Comparison of ENCODE assay signal across 8 cellular contexts in genomic region chr7:101244385-101245146, GRCh38. TPM values are rescaled to one million over a fixed set of nuclear protein-coding genes. Genes with fewer than 3 reads are reported as not detected.
DNase-seq lines count a peak whose midpoint lies in the region; ATAC-seq and TF ChIP-seq lines count a peak whose summit lies in the region.

TSS of gene FIS1 (minus strand) at chr7:101245081. CDS start at chr7:101245004, 77 bp downstream.

- H3K27ac ChIP-seq in SK-N-SH (ENCODE audit: low read depth in 2 of 2, low read length in 1 of 2) (peak within 1 kb of the TSS; percentile 80 to 93), osteoblast (ENCODE audit: low read depth, low read length) (peak within 1 kb of the TSS; percentile 87), thoracic aorta (peak within 1 kb of the TSS; percentile 85 to 95)

- H3K4me1 ChIP-seq in SK-N-SH (ENCODE audit: control insufficient read depth in 1 of 2, insufficient read depth in 2 of 2, low read depth in 1 of 2, low read length in 1 of 2) (peaks cover 7 to 14% of the 10 kb centered on the region in 2 experiments; a peak in 1 of 4 replicates), osteoblast (ENCODE audit: insufficient read depth, low read length) (peaks cover 12% of the 10 kb centered on the region), thoracic aorta (ENCODE audit: control insufficient read depth in 1 of 2, low read depth in 2 of 2) (peaks cover 12 to 37% of the 10 kb centered on the region in 2 donors)

- no peaks in the 10 kb centered on the region for H3K9me3 ChIP-seq in SK-N-SH
- no peaks in the 10 kb centered on the region for H3K9me3 ChIP-seq in osteoblast (ENCODE audit: low read depth, low read length)
- no peaks in the 10 kb centered on the region for H3K9me3 ChIP-seq in thoracic aorta

- TF ChIP-seq CTCF in GM10248 (IDR thresholded peaks at IDR 0.05; ENCODE audit: control extremely low read depth, extremely low read depth, low read depth, missing control alignments) = peak; percentile 92
- peak; percentile 98 for TF ChIP-seq CTCF in SK-N-SH (IDR thresholded peaks at IDR 0.05)
- TF ChIP-seq CTCF in osteoblast (IDR thresholded peaks at IDR 0.05; ENCODE audit: extremely low read depth, low read depth, low read length) = peak; percentile 80
- TF ChIP-seq CTCF in thoracic aorta (IDR thresholded peaks at IDR 0.05) = peak; percentile 14

- POLR2A ChIA-PET in GM10248 (lab: Yijun Ruan, JAX) (interaction anchor here (0.6 to 1.4 kb wide), 4 partner anchors 11 to 120 kb away, joined by 3 to 6 read pairs (median 5); partner anchors contain the start of genes PLOD3 and ZNHIT1), SK-N-SH (lab: Yijun Ruan, JAX) (interaction anchor here (1.2 to 2.2 kb wide), 7 partner anchors 8 to 101 kb away, joined by 4 to 38 read pairs (median 7); partner anchors contain the start of genes PLOD3, VGF and ZNHIT1)

- H3K9me2 ChIP-seq in SK-N-SH = no peaks in the 10 kb centered on the region

- CTCF ChIA-PET in GM10248 (lab: Yijun Ruan, JAX) (interaction anchor here (0.5 to 5.1 kb wide), 34 partner anchors 9 to 355 kb away, joined by 3 to 68 read pairs (median 5); partner anchors contain the start of genes PLOD3, UFSP1, VGF and ZNHIT1), SK-N-SH (lab: Yijun Ruan, JAX) (interaction anchor here (0.6 to 6.0 kb wide), 52 partner anchors 9 to 392 kb away, joined by 3 to 66 read pairs (median 5); partner anchors contain the start of genes IFT22, NAT16, PLOD3 and SLC12A9)

- H3K36me3 ChIP-seq in SK-N-SH (replicated peaks in 1 of 2; ENCODE audit: control insufficient read depth in 1 of 2, insufficient read depth in 2 of 2, low read length in 1 of 2) (peaks cover 13 to 48% of the 10 kb centered on the region in 2 experiments), osteoblast (ENCODE audit: insufficient read depth, low read length) (peaks cover 29% of the 10 kb centered on the region), thoracic aorta (peaks cover 23% of the 10 kb centered on the region)

- H2AFZ ChIP-seq in SK-N-SH (ENCODE audit: low read depth) (peak within 1 kb of the TSS; percentile 73), osteoblast (ENCODE audit: low read length) (peak within 1 kb of the TSS; percentile 99)

- no peak for TF ChIP-seq RAD21 in SK-N-SH (IDR thresholded peaks at IDR 0.05; ENCODE audit: low read length)

- DNase-seq in GM10248 (ENCODE audit: extremely low spot score) (peak; percentile 93), NCI-H1048 (lab: John Stamatoyannopoulos, UW) (peak; percentile 68), SK-N-SH (peak; percentile 98), glomerular endothelial cell (ENCODE audit: extremely low read depth, low read depth, low spot score) (no peak), osteoblast (ENCODE audit: insufficient read length, low spot score, missing footprints) (peak; percentile 98), thoracic aorta (ENCODE audit: low spot score) (peak; percentile 76)

- no peaks in the 10 kb centered on the region for H3K9me3 Mint-ChIP-seq in activated naive CD4-positive, alpha-beta T cell treated with anti-CD3 and anti-CD28 coated beads, Interleukin-2, amount 50 U/mL, for 24 hours

- peak within 1 kb of the TSS; percentile 68 for H3K9ac ChIP-seq in SK-N-SH

- peak within 1 kb of the TSS; percentile 96 for H3K4me3 Mint-ChIP-seq in activated naive CD4-positive, alpha-beta T cell treated with anti-CD3 and anti-CD28 coated beads, Interleukin-2, amount 50 U/mL, for 24 hours

- H3K79me2 ChIP-seq in SK-N-SH (ENCODE audit: insufficient read depth) (peaks cover 82% of the 10 kb centered on the region), osteoblast (ENCODE audit: insufficient read depth, low read length) (peaks cover 69% of the 10 kb centered on the region)

- peaks cover 2% of the 10 kb centered on the region for H3K36me3 Mint-ChIP-seq in activated naive CD4-positive, alpha-beta T cell treated with anti-CD3 and anti-CD28 coated beads, Interleukin-2, amount 50 U/mL, for 24 hours

- H3K27me3 Mint-ChIP-seq in activated naive CD4-positive, alpha-beta T cell treated with anti-CD3 and anti-CD28 coated beads, Interleukin-2, amount 50 U/mL, for 24 hours = no peaks in the 10 kb centered on the region

- H3K4me3 ChIP-seq in SK-N-SH (ENCODE audit: low read depth in 2 of 2, low read length in 1 of 2) (peak within 1 kb of the TSS; percentile 77 to 89), osteoblast (ENCODE audit: insufficient read depth, low read length) (peak within 1 kb of the TSS; percentile 99), thoracic aorta (peak within 1 kb of the TSS; percentile 71)

- peak within 1 kb of the TSS; percentile 90 for H3K27ac Mint-ChIP-seq in activated naive CD4-positive, alpha-beta T cell treated with anti-CD3 and anti-CD28 coated beads, Interleukin-2, amount 50 U/mL, for 24 hours

- H3K27me3 ChIP-seq in SK-N-SH (ENCODE audit: insufficient read depth) (no peaks in the 10 kb centered on the region), osteoblast (ENCODE audit: insufficient read depth, low read length) (no peaks in the 10 kb centered on the region), thoracic aorta (replicated peaks; ENCODE audit: insufficient read depth) (no peaks in the 10 kb centered on the region)

- peaks cover 32% of the 10 kb centered on the region for H3K4me1 Mint-ChIP-seq in activated naive CD4-positive, alpha-beta T cell treated with anti-CD3 and anti-CD28 coated beads, Interleukin-2, amount 50 U/mL, for 24 hours

- H4K20me1 ChIP-seq in SK-N-SH (ENCODE audit: insufficient read depth) = peaks cover 22% of the 10 kb centered on the region; the same call in 1 of the 2 replicates
- H4K20me1 ChIP-seq in osteoblast (ENCODE audit: insufficient read depth, low read length) = peaks cover 19% of the 10 kb centered on the region

- WGBS in SK-N-SH (ENCODE audit: low lambda C conversion rate) = 1% methylated on average over 42 of the region's 45 CpGs

- ATAC-seq in HG02571 (IDR thresholded peaks at IDR 0.05; ENCODE audit: unreplicated experiment) (peak; percentile 91), thoracic aorta (ENCODE audit: insufficient number of reproducible peaks, low FRiP score, low read depth) (peak; percentile 96)

- H3K4me2 ChIP-seq in SK-N-SH = peak within 1 kb of the TSS; percentile 98
- H3K4me2 ChIP-seq in osteoblast (ENCODE audit: insufficient read depth, low read length) = peak within 1 kb of the TSS; percentile 99

- peaks cover 8% of the 10 kb centered on the region for H3F3A ChIP-seq in SK-N-SH (replicated peaks; ENCODE audit: insufficient read depth)

- no peak for TF ChIP-seq EP300 in SK-N-SH (IDR thresholded peaks at IDR 0.05; ENCODE audit: borderline replicate concordance in 1 of 2, low read depth in 1 of 2, low read length in 1 of 2)

TF ChIP-seq in SK-N-SH, 30 proteins besides CTCF, POLR2A, EP300 and RAD21 (continues in another document):
- no peak; the same call in 1 of the 2 replicates for TF ChIP-seq USF1 (IDR thresholded peaks at IDR 0.05; ENCODE audit: borderline replicate concordance, low read depth)
- 0 out of 2 replicates have a peak, but pooled peaks have one; percentile 27 for TF ChIP-seq GATA2 (CRISPR knock-in tag; IDR thresholded peaks at IDR 0.05)
- TF ChIP-seq CHD2 (IDR thresholded peaks at IDR 0.05; ENCODE audit: low read length, partially characterized antibody) = peak; percentile 79
- TF ChIP-seq GABPA (IDR thresholded peaks at IDR 0.05; ENCODE audit: low read depth) = peak; percentile 94
- 0 out of 2 replicates have a peak, but pooled peaks have one; percentile 19 for TF ChIP-seq PBX3 (IDR thresholded peaks at IDR 0.05)
- TF ChIP-seq REST (IDR thresholded peaks at IDR 0.05; ENCODE audit: low read depth, low read length) = 0 out of 2 replicates have a peak, but pooled peaks have one; percentile 20

RNA-seq across cellular contexts. Expression of gene FIS1, which starts in this region (rescaled TPM):
- 1,071 and 1,313 TPM in 2 replicates for polyA plus RNA-seq in SK-N-SH (2012; rRNA removed)
- 949 and 1,101 TPM in 2 replicates for polyA plus RNA-seq in SK-N-SH (2012; cell fraction: cytosol; rRNA removed)
- 516 and 580 TPM in 2 replicates for polyA plus RNA-seq in SK-N-SH (2012; cell fraction: nucleus; rRNA removed)
- total RNA-seq in glomerular endothelial cell (214 and 276 TPM in 2 replicates), osteoblast (118 and 136 TPM in 2 replicates), thoracic aorta (100 to 1,000 TPM; 135 to 181 TPM)

Comparison
In these comparisons a context has a peak if more than half of its experiments do, and no peak if none do; other contexts are left out.
1. CTCF ChIP-seq: peak in every context shown above with its lines; median percentile 98 in SK-N-SH; 92 in GM10248; 80 in osteoblast; 14 in thoracic aorta.